ENCODE assay signal across 22 cellular contexts in genomic region chr13:95512957-95513356, GRCh38. TPM values are rescaled to one million over a fixed set of nuclear protein-coding genes. Genes with fewer than 3 reads are reported as not detected.
DNase-seq lines count a peak whose midpoint lies in the region; ATAC-seq, FAIRE-seq and TF ChIP-seq lines count a peak whose summit lies in the region.
"Had no signal": no experiment of that assay in that cellular context is flagged by ENCODE, and none has a peak within 500 bp of the region (broad histone marks: within the 10 kb centered on the region; RNA-seq: fewer than 3 reads in every experiment).

No MANE protein-coding gene starts in this region.

- H3K27me3 ChIP-seq in bronchial epithelial cell (ENCODE audit: control insufficient read depth, insufficient read depth, low read length): no peaks in the 10 kb centered on the region

- no peaks in the 10 kb centered on the region for H3K4me1 ChIP-seq in HEK293 (ENCODE audit: control insufficient read depth, insufficient read depth, low read length)
- H3K4me1 ChIP-seq: Caco-2 had no signal

- CTCF ChIA-PET in HEK293 (lab: Yijun Ruan, JAX): interaction anchor here (0.6 kb wide), 1 partner anchor 24 kb away, joined by 3 read pairs; no protein-coding TSS in a partner anchor

- H3K27ac ChIP-seq in C4-2B (peak overlapping the region; percentile 33; the same call in 1 of the 2 replicates), HEK293 (ENCODE audit: extremely low read depth, low read depth, low read length) (no peak overlapping the region)
- H3K27ac ChIP-seq: GM23248 had no signal

- no peak for FAIRE-seq in bronchial epithelial cell (lab: Jason Lieb, UNC)
- FAIRE-seq: G401.6, GM12892, H1 had no signal

- POLR2A ChIA-PET in HEK293 (lab: Yijun Ruan, JAX): no interaction called here

- DNase-seq in bronchial epithelial cell (ENCODE audit: low read depth): peak; percentile 66
- no peak for DNase-seq in activated CD8-positive, alpha-beta memory T cell treated with anti-CD3 and anti-CD28 coated beads for 24 hours
- DNase-seq: C1 segment of cervical spinal cord; Caco-2; CD4-positive, CD25-positive, alpha-beta regulatory T cell; CD8-positive, alpha-beta T cell; DMS153; DND-41; GM23248; H7; HCEC 1CT had no signal

- no peak overlapping the region for H3K4me3 ChIP-seq in HEK293 (ENCODE audit: low read depth, low read length)
- no peak overlapping the region for H3K4me3 ChIP-seq in bronchial epithelial cell (ENCODE audit: low read depth, low read length)
- H3K4me3 ChIP-seq: GM23248 had no signal

- TF ChIP-seq CTCF in C4-2B (conservative IDR thresholded peaks at IDR 0.05): no peak
- no peak for TF ChIP-seq CTCF in HEK293 (tag by site-specific recombination; IDR thresholded peaks at IDR 0.05)
- TF ChIP-seq CTCF in bronchial epithelial cell (IDR thresholded peaks at IDR 0.05; ENCODE audit: insufficient read depth, low read length, severe bottlenecking): no peak

- ATAC-seq in esophagus mucosa (peak; percentile 56), GM21447 (IDR thresholded peaks at IDR 0.05; ENCODE audit: unreplicated experiment) (no peak), HG02642 (IDR thresholded peaks at IDR 0.05; ENCODE audit: poor library complexity, unreplicated experiment) (no peak), GM21390 (IDR thresholded peaks at IDR 0.05; ENCODE audit: unreplicated experiment) (no peak)
- ATAC-seq: CD8-positive, alpha-beta T cell had no signal

- no peaks in the 10 kb centered on the region for H3K9me3 ChIP-seq in HEK293 (ENCODE audit: control insufficient read depth, insufficient read depth, low read depth, low read length)
- H3K9me3 ChIP-seq: Caco-2 had no signal

- H3K36me3 ChIP-seq in HEK293 (ENCODE audit: control insufficient read depth in 2 of 2, insufficient read depth in 1 of 2, low read length in 2 of 2) (no peaks in the 10 kb centered on the region), bronchial epithelial cell (ENCODE audit: control insufficient read depth, insufficient read depth, low read length) (no peaks in the 10 kb centered on the region)

TF ChIP-seq in HEK293, 187 proteins besides CTCF, POLR2A, EP300 and RAD21:
- TF ChIP-seq PATZ1 (tag by site-specific recombination; IDR thresholded peaks at IDR 0.05) (no peak), ZFHX2 (tag by site-specific recombination; conservative IDR thresholded peaks at IDR 0.05) (peak; percentile 33), ZNF335 (tag by site-specific recombination; conservative IDR thresholded peaks at IDR 0.05) (peak; percentile 43), PRDM10 (tag by site-specific recombination; IDR thresholded peaks at IDR 0.05) (0 out of 2 replicates have a peak, but pooled peaks have one; percentile 12), ZBTB10 (tag by site-specific recombination; IDR thresholded peaks at IDR 0.05) (no peak)

RNA-seq across cellular contexts. Expression of gene CLDN10, which starts 39.6 kb away (rescaled TPM):
- 0.51 TPM in 1 of 2 replicates, not detected in the other for total RNA-seq in bronchial epithelial cell
- 0.76 TPM for total RNA-seq in esophagus mucosa
- total RNA-seq: A172; A673; Caco-2; CD4-positive, CD25-positive, alpha-beta regulatory T cell; CD8-positive, alpha-beta T cell; GM23248 had no signal
